Comparison of ENCODE assay signal across 1 cellular context in the genomic region with DNA sequence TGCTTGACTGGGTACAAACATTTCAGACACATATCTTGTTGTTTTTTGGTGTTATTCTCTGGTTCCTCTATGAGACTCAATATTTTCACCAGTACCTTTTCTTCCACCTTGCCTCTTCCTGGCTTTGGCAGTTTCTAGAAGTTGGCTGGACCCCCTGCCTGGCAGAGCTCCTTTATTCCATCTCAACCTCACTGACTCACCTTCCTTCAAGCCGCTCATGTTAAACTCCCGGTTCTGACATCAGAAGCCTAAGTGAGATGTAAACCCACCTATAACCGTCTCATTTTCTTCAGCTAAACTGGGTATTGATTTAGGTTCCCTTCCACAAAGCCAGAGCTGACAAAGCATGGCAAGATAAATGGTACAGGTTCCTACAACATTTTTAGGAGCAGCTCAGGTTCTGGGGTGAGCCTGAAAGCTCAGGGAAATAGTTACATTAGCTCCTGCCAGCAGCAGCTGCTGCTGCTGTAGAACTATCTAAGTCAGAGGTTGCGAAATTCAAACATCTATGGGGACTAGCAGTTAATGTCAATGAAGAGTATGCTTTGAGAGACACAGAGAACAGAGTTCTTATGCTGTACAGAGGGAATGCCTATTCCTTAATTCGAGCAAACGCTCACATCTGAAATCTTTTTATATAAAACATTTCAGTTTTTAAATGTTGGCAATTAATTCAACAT.
TF ChIP-seq lines count a peak whose summit lies in the region.

No MANE protein-coding gene starts in this region.

TF ChIP-seq in GM23338, 12 proteins besides CTCF, POLR2A, EP300 and RAD21 (continued from another document):
- TF ChIP-seq, protein P1, sequence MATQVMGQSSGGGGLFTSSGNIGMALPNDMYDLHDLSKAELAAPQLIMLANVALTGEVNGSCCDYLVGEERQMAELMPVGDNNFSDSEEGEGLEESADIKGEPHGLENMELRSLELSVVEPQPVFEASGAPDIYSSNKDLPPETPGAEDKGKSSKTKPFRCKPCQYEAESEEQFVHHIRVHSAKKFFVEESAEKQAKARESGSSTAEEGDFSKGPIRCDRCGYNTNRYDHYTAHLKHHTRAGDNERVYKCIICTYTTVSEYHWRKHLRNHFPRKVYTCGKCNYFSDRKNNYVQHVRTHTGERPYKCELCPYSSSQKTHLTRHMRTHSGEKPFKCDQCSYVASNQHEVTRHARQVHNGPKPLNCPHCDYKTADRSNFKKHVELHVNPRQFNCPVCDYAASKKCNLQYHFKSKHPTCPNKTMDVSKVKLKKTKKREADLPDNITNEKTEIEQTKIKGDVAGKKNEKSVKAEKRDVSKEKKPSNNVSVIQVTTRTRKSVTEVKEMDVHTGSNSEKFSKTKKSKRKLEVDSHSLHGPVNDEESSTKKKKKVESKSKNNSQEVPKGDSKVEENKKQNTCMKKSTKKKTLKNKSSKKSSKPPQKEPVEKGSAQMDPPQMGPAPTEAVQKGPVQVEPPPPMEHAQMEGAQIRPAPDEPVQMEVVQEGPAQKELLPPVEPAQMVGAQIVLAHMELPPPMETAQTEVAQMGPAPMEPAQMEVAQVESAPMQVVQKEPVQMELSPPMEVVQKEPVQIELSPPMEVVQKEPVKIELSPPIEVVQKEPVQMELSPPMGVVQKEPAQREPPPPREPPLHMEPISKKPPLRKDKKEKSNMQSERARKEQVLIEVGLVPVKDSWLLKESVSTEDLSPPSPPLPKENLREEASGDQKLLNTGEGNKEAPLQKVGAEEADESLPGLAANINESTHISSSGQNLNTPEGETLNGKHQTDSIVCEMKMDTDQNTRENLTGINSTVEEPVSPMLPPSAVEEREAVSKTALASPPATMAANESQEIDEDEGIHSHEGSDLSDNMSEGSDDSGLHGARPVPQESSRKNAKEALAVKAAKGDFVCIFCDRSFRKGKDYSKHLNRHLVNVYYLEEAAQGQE (IDR thresholded peaks at IDR 0.05; ENCODE audit: unreplicated experiment): no peak
- TF ChIP-seq CREB1 (CRISPR knock-in tag; IDR thresholded peaks at IDR 0.05; ENCODE audit: low read depth) (no peak), ZNF331 (CRISPR knock-in tag; IDR thresholded peaks at IDR 0.05; ENCODE audit: low read depth) (no peak), POLR2AphosphoS5 (IDR thresholded peaks at IDR 0.05; ENCODE audit: low read depth) (no peak), JUNB (IDR thresholded peaks at IDR 0.05; ENCODE audit: unreplicated experiment) (no peak)
